In genomic region chr5:132436936-132437335, GRCh38 we compare ENCODE assay signal across 11 cellular contexts. TPM values are rescaled to one million over a fixed set of nuclear protein-coding genes. Genes with fewer than 3 reads are reported as not detected.
DNase-seq lines count a peak whose midpoint lies in the region; ATAC-seq and TF ChIP-seq lines count a peak whose summit lies in the region.
"Had no signal": no experiment of that assay in that cellular context is flagged by ENCODE, and none has a peak within 500 bp of the region (broad histone marks: within the 10 kb centered on the region; RNA-seq: fewer than 3 reads in every experiment).

No MANE protein-coding gene starts in this region.

- H3K4me1 Mint-ChIP-seq in naive B cell, result peaks cover 41 to 86% (median 63%) of the 10 kb centered on the region in 3 donors

- H3K27me3 Mint-ChIP-seq in naive B cell, result no peaks in the 10 kb centered on the region

- no peaks in the 10 kb centered on the region for H3K9me3 Mint-ChIP-seq in activated naive CD4-positive, alpha-beta T cell treated with anti-CD3 and anti-CD28 coated beads, Interleukin-2, amount 50 U/mL, for 72 hours
- no peaks in the 10 kb centered on the region for H3K9me3 Mint-ChIP-seq in naive B cell

- H3K27ac ChIP-seq in heart right ventricle (peak overlapping the region; percentile 22 to 90 (median 78)), upper lobe of right lung (peak overlapping the region; percentile 67)
- H3K27ac ChIP-seq: C4-2B, SJCRH30 had no signal

- H3K36me3 ChIP-seq in heart right ventricle (peaks cover 0 to 20% (median 0%) of the 10 kb centered on the region in 9 donors), upper lobe of right lung (no peaks in the 10 kb centered on the region)
- H3K36me3 ChIP-seq: SJCRH30 had no signal

- no peaks in the 10 kb centered on the region for H3K9me3 ChIP-seq in heart right ventricle
- H3K9me3 ChIP-seq in upper lobe of right lung, result no peaks in the 10 kb centered on the region
- H3K9me3 ChIP-seq: SJCRH30 had no signal

- no peaks in the 10 kb centered on the region for H3K27me3 ChIP-seq in heart right ventricle
- no peaks in the 10 kb centered on the region for H3K27me3 ChIP-seq in upper lobe of right lung
- H3K27me3 ChIP-seq: SJCRH30 had no signal

- no peak for ATAC-seq in heart right ventricle
- no peak for ATAC-seq in left ventricle myocardium superior
- peak in 1 of 2 donors; percentile 20 for ATAC-seq in activated naive CD4-positive, alpha-beta T cell treated with anti-CD3 and anti-CD28 coated beads, Interleukin-2, amount 50 U/mL, for 72 hours
- no peak for ATAC-seq in naive B cell (ENCODE audit: low read depth in 2 of 2)
- ATAC-seq in upper lobe of right lung, result no peak

- intact Hi-C loops in heart right ventricle (cut with DNase I), result no loop called here
- intact Hi-C loops in left ventricle myocardium superior (cut with micrococcal nuclease), result no loop called here
- intact Hi-C loops in upper lobe of right lung (cut with DNase I), result no loop called here

- TF ChIP-seq CTCF in heart right ventricle (IDR thresholded peaks at IDR 0.05) (no peak), upper lobe of right lung (IDR thresholded peaks at IDR 0.05) (no peak)

- H3K4me1 ChIP-seq in heart right ventricle, result peaks cover 42 to 99% (median 91%) of the 10 kb centered on the region in 9 donors
- H3K4me1 ChIP-seq in upper lobe of right lung, result peaks cover 73% of the 10 kb centered on the region

- peak overlapping the region; percentile 56 to 81 for H3K27ac Mint-ChIP-seq in activated naive CD4-positive, alpha-beta T cell treated with anti-CD3 and anti-CD28 coated beads, Interleukin-2, amount 50 U/mL, for 72 hours
- peak overlapping the region in 5 of 6 donors; percentile 47 to 88 (median 79) for H3K27ac Mint-ChIP-seq in naive B cell

- WGBS in heart right ventricle, 2 donors, result 92 to 99% methylated on average over 3 of the region's 3 CpGs

- DNase-seq in heart right ventricle (no peak), left ventricle myocardium superior (no peak), naive B cell (no peak), upper lobe of right lung (no peak), globus pallidus (ENCODE audit: low spot score) (no peak), DMS53 treated with DMSO at 0.1 percent for 48 hours (lab: John Stamatoyannopoulos, UW; ENCODE audit: unreplicated experiment) (no peak)
- no peak for DNase-seq in activated naive CD4-positive, alpha-beta T cell treated with anti-CD3 and anti-CD28 coated beads, Interleukin-2, amount 50 U/mL, for 72 hours (ENCODE audit: low spot score in 2 of 2)
- DNase-seq in activated CD4-positive, alpha-beta T cell treated with anti-CD3 and anti-CD28 coated beads, Interleukin-2, amount 50 U/mL, for 4 hours, result no peak
- DNase-seq: NCI-H1930, SJCRH30 had no signal

- H3K4me3 ChIP-seq in heart right ventricle, result no peak overlapping the region
- H3K4me3 ChIP-seq in upper lobe of right lung, result no peak overlapping the region
- H3K4me3 ChIP-seq: SJCRH30 had no signal

- H3K4me3 Mint-ChIP-seq in naive B cell, result peak overlapping the region in 5 of 8 donors; percentile 6 to 76 (median 70)

- H3K36me3 Mint-ChIP-seq in activated naive CD4-positive, alpha-beta T cell treated with anti-CD3 and anti-CD28 coated beads, Interleukin-2, amount 50 U/mL, for 72 hours, result peaks cover 6 to 8% of the 10 kb centered on the region in 2 donors
- H3K36me3 Mint-ChIP-seq in naive B cell, result peaks cover 6 to 9% of the 10 kb centered on the region in 2 donors

RNA-seq across cellular contexts. Expression of gene IRF1, which starts 53.6 kb away (rescaled TPM):
- total RNA-seq in heart right ventricle, result 100 to 1,000 TPM in 1 of 10 donors, 10 to 100 TPM in 8, 1 to 10 TPM in 1; 9.5 to 146 (median 19.2) TPM
- 10 to 100 TPM in 1 of 2 donors, 1 to 10 TPM in 1; 8.6 to 13.7 TPM for polyA plus RNA-seq in heart right ventricle
- total RNA-seq in left ventricle myocardium superior, result 12.6 TPM
- total RNA-seq in activated naive CD4-positive, alpha-beta T cell treated with anti-CD3 and anti-CD28 coated beads, Interleukin-2, amount 50 U/mL, for 72 hours, result 100 to 1,000 TPM; 107 to 156 TPM
- 100 to 1,000 TPM; 228 to 332 (median 296) TPM for polyA plus RNA-seq in naive B cell (ENCODE audit: low read depth in 6 of 6)
- 59.5 TPM for total RNA-seq in upper lobe of right lung
